ENCODE assay signal across 1 cellular context in the genomic region with DNA sequence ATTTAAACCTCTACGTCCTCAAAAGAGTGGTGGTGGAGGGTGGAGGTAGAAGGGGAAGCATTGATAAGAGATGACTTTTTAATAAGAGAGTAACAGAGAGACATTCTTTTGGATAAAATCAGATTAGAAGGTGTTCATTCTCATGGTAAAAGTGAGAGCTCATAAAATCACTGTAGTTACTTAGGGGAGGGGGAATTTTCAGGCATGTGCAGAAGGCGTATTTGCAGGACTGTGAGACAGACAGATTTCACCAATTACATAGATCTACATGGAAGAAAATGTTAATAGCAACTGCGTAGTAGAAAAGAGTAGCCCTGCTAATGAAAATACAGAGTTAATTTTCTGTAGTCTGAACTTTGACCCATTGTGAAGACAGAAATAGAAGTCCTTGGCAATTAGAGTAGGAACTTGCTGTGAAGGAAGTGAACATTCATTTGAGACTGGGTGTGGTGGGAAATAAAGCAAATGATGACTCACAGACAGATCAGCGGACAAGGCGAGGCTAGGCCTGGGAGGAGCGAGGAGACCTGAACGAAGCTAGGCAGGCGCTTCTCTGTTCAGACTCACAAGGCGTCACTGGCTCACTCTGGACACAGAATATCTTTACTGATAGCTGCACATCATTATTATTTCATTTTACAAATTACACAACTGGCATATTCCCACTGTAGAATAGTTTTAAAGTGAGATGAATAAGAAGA.
TF ChIP-seq lines count a peak whose summit lies in the region.

No MANE protein-coding gene starts in this region.

TF ChIP-seq in K562, 482 proteins besides CTCF, POLR2A, EP300 and RAD21 (continued from another document and continues in another):
- TF ChIP-seq, protein P1, sequence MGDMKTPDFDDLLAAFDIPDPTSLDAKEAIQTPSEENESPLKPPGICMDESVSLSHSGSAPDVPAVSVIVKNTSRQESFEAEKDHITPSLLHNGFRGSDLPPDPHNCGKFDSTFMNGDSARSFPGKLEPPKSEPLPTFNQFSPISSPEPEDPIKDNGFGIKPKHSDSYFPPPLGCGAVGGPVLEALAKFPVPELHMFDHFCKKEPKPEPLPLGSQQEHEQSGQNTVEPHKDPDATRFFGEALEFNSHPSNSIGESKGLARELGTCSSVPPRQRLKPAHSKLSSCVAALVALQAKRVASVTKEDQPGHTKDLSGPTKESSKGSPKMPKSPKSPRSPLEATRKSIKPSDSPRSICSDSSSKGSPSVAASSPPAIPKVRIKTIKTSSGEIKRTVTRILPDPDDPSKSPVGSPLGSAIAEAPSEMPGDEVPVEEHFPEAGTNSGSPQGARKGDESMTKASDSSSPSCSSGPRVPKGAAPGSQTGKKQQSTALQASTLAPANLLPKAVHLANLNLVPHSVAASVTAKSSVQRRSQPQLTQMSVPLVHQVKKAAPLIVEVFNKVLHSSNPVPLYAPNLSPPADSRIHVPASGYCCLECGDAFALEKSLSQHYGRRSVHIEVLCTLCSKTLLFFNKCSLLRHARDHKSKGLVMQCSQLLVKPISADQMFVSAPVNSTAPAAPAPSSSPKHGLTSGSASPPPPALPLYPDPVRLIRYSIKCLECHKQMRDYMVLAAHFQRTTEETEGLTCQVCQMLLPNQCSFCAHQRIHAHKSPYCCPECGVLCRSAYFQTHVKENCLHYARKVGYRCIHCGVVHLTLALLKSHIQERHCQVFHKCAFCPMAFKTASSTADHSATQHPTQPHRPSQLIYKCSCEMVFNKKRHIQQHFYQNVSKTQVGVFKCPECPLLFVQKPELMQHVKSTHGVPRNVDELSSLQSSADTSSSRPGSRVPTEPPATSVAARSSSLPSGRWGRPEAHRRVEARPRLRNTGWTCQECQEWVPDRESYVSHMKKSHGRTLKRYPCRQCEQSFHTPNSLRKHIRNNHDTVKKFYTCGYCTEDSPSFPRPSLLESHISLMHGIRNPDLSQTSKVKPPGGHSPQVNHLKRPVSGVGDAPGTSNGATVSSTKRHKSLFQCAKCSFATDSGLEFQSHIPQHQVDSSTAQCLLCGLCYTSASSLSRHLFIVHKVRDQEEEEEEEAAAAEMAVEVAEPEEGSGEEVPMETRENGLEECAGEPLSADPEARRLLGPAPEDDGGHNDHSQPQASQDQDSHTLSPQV (IDR thresholded peaks at IDR 0.05) = peak; percentile 56; the same call in 1 of the 2 replicates
- no peak for TF ChIP-seq KDM4B (IDR thresholded peaks at IDR 0.05; ENCODE audit: borderline replicate concordance in 2 of 2, low read depth in 1 of 2)
- TF ChIP-seq, protein P2, sequence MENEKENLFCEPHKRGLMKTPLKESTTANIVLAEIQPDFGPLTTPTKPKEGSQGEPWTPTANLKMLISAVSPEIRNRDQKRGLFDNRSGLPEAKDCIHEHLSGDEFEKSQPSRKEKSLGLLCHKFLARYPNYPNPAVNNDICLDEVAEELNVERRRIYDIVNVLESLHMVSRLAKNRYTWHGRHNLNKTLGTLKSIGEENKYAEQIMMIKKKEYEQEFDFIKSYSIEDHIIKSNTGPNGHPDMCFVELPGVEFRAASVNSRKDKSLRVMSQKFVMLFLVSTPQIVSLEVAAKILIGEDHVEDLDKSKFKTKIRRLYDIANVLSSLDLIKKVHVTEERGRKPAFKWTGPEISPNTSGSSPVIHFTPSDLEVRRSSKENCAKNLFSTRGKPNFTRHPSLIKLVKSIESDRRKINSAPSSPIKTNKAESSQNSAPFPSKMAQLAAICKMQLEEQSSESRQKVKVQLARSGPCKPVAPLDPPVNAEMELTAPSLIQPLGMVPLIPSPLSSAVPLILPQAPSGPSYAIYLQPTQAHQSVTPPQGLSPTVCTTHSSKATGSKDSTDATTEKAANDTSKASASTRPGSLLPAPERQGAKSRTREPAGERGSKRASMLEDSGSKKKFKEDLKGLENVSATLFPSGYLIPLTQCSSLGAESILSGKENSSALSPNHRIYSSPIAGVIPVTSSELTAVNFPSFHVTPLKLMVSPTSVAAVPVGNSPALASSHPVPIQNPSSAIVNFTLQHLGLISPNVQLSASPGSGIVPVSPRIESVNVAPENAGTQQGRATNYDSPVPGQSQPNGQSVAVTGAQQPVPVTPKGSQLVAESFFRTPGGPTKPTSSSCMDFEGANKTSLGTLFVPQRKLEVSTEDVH (IDR thresholded peaks at IDR 0.05; ENCODE audit: low read depth, partially characterized antibody) = no peak
- TF ChIP-seq RB1 (IDR thresholded peaks at IDR 0.05; ENCODE audit: low read depth) = no peak
- peak; percentile 58 for TF ChIP-seq L3MBTL2 (IDR thresholded peaks at IDR 0.05)
- no peak for TF ChIP-seq CBX8 (IDR thresholded peaks at IDR 0.05; ENCODE audit: borderline replicate concordance, extremely low read depth, low read depth, low read length, poor library complexity, severe bottlenecking)
- TF ChIP-seq HNRNPK (IDR thresholded peaks at IDR 0.05; ENCODE audit: low read depth, low read length, poor library complexity, severe bottlenecking) = no peak
- TF ChIP-seq ZNF561 (CRISPR knock-in tag; conservative IDR thresholded peaks at IDR 0.05) = no peak
- TF ChIP-seq MEIS2 (IDR thresholded peaks at IDR 0.05; ENCODE audit: partially characterized antibody) = peak; percentile 59
- TF ChIP-seq SNIP1 (IDR thresholded peaks at IDR 0.05; ENCODE audit: low read depth) = no peak
- TF ChIP-seq, protein P3, sequence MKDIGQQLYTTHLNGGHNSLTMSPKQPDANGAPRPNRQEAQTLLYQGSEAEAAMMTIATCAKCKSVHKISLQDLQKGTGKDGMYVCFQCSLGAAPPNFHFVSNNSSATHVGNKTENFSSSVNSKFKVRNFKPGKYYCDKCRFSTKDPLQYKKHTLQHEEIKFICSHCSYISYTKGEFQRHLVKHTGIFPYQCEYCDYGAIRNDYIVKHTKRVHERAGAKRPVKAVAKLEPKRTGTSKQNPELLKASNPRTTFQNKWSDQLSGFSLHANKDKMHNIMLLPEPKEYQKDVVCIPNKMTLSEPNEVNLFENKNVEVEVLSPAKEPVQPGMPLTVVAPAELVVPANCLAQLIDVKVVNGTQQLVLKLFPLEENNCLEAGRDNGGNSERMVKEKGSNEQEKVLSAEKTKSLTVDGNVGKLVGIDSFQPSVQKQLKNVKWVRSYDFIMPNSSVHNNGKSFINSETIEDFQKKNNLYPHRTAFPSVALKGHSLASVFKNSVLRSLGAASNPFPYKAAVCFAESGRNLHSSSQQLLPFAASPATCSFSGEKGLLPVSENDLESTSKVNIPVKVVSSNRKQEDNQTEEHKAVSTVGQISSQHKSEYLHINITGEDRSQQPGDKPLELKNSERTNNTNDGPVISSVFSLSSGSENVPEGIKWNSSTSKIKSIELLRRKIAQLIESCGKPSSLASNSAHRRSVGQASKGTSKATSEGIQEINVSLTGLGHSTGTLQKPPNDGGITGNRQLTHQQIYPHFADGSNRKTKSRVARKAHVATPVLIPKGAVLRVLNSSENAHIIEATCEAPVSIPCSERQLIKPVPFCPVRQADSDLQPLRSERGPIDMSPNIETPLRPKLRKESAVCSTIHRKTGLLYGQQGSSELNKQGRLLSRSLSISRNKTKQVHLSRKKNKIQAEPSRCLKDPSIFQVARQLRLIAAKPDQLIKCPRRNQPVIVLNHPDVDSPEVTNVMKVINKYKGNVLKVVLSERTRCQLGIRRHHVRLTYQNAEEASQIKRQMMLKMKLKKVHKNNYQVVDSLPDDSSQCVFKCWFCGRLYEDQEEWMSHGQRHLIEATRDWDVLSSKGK (CRISPR knock-in tag; IDR thresholded peaks at IDR 0.05) = no peak
- no peak for TF ChIP-seq MTF1 (CRISPR knock-in tag; IDR thresholded peaks at IDR 0.05; ENCODE audit: borderline replicate concordance)
- TF ChIP-seq, protein P4, sequence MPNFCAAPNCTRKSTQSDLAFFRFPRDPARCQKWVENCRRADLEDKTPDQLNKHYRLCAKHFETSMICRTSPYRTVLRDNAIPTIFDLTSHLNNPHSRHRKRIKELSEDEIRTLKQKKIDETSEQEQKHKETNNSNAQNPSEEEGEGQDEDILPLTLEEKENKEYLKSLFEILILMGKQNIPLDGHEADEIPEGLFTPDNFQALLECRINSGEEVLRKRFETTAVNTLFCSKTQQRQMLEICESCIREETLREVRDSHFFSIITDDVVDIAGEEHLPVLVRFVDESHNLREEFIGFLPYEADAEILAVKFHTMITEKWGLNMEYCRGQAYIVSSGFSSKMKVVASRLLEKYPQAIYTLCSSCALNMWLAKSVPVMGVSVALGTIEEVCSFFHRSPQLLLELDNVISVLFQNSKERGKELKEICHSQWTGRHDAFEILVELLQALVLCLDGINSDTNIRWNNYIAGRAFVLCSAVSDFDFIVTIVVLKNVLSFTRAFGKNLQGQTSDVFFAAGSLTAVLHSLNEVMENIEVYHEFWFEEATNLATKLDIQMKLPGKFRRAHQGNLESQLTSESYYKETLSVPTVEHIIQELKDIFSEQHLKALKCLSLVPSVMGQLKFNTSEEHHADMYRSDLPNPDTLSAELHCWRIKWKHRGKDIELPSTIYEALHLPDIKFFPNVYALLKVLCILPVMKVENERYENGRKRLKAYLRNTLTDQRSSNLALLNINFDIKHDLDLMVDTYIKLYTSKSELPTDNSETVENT (CRISPR knock-in tag; IDR thresholded peaks at IDR 0.05) = no peak
- TF ChIP-seq, protein P5, sequence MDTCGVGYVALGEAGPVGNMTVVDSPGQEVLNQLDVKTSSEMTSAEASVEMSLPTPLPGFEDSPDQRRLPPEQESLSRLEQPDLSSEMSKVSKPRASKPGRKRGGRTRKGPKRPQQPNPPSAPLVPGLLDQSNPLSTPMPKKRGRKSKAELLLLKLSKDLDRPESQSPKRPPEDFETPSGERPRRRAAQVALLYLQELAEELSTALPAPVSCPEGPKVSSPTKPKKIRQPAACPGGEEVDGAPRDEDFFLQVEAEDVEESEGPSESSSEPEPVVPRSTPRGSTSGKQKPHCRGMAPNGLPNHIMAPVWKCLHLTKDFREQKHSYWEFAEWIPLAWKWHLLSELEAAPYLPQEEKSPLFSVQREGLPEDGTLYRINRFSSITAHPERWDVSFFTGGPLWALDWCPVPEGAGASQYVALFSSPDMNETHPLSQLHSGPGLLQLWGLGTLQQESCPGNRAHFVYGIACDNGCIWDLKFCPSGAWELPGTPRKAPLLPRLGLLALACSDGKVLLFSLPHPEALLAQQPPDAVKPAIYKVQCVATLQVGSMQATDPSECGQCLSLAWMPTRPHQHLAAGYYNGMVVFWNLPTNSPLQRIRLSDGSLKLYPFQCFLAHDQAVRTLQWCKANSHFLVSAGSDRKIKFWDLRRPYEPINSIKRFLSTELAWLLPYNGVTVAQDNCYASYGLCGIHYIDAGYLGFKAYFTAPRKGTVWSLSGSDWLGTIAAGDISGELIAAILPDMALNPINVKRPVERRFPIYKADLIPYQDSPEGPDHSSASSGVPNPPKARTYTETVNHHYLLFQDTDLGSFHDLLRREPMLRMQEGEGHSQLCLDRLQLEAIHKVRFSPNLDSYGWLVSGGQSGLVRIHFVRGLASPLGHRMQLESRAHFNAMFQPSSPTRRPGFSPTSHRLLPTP (IDR thresholded peaks at IDR 0.05; ENCODE audit: borderline replicate concordance, extremely low read depth, insufficient read length) = no peak
- TF ChIP-seq CBX2 (IDR thresholded peaks at IDR 0.05; ENCODE audit: insufficient read depth, low read length, poor library complexity, severe bottlenecking) = no peak
- no peak for TF ChIP-seq DIDO1 (tag; IDR thresholded peaks at IDR 0.05; ENCODE audit: low read depth)
- peak in 1 of 2 experiments; percentile 71; a peak in 1 of 4 replicates for TF ChIP-seq RCOR1 (IDR thresholded peaks at IDR 0.05; ENCODE audit: borderline replicate concordance in 1 of 2, low read depth in 2 of 2, low read length in 2 of 2)
- peak; percentile 79 for TF ChIP-seq JUN (IDR thresholded peaks at IDR 0.05; ENCODE audit: borderline replicate concordance, low read depth, low read length)
- no peak for TF ChIP-seq JUN (CRISPR knock-in tag; IDR thresholded peaks at IDR 0.05; ENCODE audit: borderline replicate concordance)
- TF ChIP-seq MEF2A (IDR thresholded peaks at IDR 0.05; ENCODE audit: control insufficient read depth, low read depth, low read length) = peak; percentile 75; the same call in 1 of the 2 replicates
- peak; percentile 68 for TF ChIP-seq SMARCA4 (IDR thresholded peaks at IDR 0.05)
- TF ChIP-seq, protein P6, sequence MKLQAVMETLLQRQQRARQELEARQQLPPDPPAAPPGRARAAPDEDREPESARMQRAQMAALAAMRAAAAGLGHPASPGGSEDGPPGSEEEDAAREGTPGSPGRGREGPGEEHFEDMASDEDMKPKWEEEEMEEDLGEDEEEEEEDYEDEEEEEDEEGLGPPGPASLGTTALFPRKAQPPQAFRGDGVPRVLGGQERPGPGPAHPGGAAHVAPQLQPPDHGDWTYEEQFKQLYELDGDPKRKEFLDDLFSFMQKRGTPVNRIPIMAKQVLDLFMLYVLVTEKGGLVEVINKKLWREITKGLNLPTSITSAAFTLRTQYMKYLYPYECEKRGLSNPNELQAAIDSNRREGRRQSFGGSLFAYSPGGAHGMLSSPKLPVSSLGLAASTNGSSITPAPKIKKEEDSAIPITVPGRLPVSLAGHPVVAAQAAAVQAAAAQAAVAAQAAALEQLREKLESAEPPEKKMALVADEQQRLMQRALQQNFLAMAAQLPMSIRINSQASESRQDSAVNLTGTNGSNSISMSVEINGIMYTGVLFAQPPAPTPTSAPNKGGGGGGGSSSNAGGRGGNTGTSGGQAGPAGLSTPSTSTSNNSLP (IDR thresholded peaks at IDR 0.05; ENCODE audit: borderline replicate concordance, low read depth, low read length) = peak; percentile 60; the same call in 1 of the 2 replicates
- TF ChIP-seq GABPB2 (CRISPR knock-in tag; conservative IDR thresholded peaks at IDR 0.05) = no peak
- TF ChIP-seq SMAD4 (CRISPR knock-in tag; conservative IDR thresholded peaks at IDR 0.05) = peak; percentile 45; the same call in 1 of the 2 replicates
- TF ChIP-seq SRSF7 (optimal IDR thresholded peaks at IDR 0.05; ENCODE audit: low read depth, low read length) = no peak
- TF ChIP-seq TSC22D4 (tag; IDR thresholded peaks at IDR 0.05) = no peak
- peak; percentile 78 for TF ChIP-seq MEF2D (tag; conservative IDR thresholded peaks at IDR 0.05; ENCODE audit: low read depth)
- TF ChIP-seq ZNF253 (CRISPR knock-in tag; conservative IDR thresholded peaks at IDR 0.05) = no peak
- 0 out of 3 replicates have a peak, but pooled peaks of 1 of the 2 experiments have one; percentile 31 for TF ChIP-seq CBX3 (IDR thresholded peaks at IDR 0.05; ENCODE audit: borderline replicate concordance in 1 of 2, low read length in 2 of 2)
- no peak for TF ChIP-seq TRIM24 (IDR thresholded peaks at IDR 0.05)
- 0 out of 2 replicates have a peak, but pooled peaks have one; percentile 22 for TF ChIP-seq ATF7 (IDR thresholded peaks at IDR 0.05)
- TF ChIP-seq ZNF224 (CRISPR knock-in tag; IDR thresholded peaks at IDR 0.05) = no peak
- TF ChIP-seq, protein P7, sequence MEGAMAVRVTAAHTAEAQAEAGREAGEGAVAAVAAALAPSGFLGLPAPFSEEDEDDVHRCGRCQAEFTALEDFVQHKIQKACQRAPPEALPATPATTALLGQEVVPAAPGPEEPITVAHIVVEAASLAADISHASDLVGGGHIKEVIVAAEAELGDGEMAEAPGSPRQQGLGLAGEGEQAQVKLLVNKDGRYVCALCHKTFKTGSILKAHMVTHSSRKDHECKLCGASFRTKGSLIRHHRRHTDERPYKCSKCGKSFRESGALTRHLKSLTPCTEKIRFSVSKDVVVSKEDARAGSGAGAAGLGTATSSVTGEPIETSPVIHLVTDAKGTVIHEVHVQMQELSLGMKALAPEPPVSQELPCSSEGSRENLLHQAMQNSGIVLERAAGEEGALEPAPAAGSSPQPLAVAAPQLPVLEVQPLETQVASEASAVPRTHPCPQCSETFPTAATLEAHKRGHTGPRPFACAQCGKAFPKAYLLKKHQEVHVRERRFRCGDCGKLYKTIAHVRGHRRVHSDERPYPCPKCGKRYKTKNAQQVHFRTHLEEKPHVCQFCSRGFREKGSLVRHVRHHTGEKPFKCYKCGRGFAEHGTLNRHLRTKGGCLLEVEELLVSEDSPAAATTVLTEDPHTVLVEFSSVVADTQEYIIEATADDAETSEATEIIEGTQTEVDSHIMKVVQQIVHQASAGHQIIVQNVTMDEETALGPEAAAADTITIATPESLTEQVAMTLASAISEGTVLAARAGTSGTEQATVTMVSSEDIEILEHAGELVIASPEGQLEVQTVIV (CRISPR knock-in tag; IDR thresholded peaks at IDR 0.05; ENCODE audit: borderline replicate concordance) = no peak
- peak; percentile 20; the same call in 1 of the 2 replicates for TF ChIP-seq GABPA (tag; conservative IDR thresholded peaks at IDR 0.05; ENCODE audit: low read depth)
- no peak for TF ChIP-seq ZZZ3 (IDR thresholded peaks at IDR 0.05)
- no peak for TF ChIP-seq KAT8 (IDR thresholded peaks at IDR 0.05; ENCODE audit: low read depth)
- TF ChIP-seq ARNT (IDR thresholded peaks at IDR 0.05) = no peak
